In genomic region chr9:76459691-76460635, GRCh38 we compare ENCODE assay signal across 7 cellular contexts. TPM values are rescaled to one million over a fixed set of nuclear protein-coding genes. Genes with fewer than 3 reads are reported as not detected.
DNase-seq lines count a peak whose midpoint lies in the region; ATAC-seq and TF ChIP-seq lines count a peak whose summit lies in the region.

No MANE protein-coding gene starts in this region.

- CTCF ChIA-PET in HEK293T (lab: Yijun Ruan, JAX): interaction anchor here (1.2 kb wide), 1 partner anchor 13 kb away, joined by 5 read pairs; no protein-coding TSS in a partner anchor

- H3K9me3 ChIP-seq in body of pancreas: no peaks in the 10 kb centered on the region
- no peaks in the 10 kb centered on the region for H3K9me3 ChIP-seq in sigmoid colon

- intact Hi-C loops in body of pancreas (cut with DNase I) (no loop called here), sigmoid colon (cut with DNase I) (loop anchor here (5.0 kb wide), 1 partner anchor 692 kb away; no protein-coding TSS in a partner anchor)

- no peaks in the 10 kb centered on the region for H3K27me3 ChIP-seq in body of pancreas
- H3K27me3 ChIP-seq in sigmoid colon: no peaks in the 10 kb centered on the region

- 4 to 5% methylated on average over 32 of the region's 32 CpGs for WGBS in body of pancreas, 2 donors
- 3 to 4% methylated on average over 32 of the region's 32 CpGs for WGBS in sigmoid colon, 2 donors

- peak in 5 of 7 experiments; percentile 15 to 35 (median 16) for TF ChIP-seq CTCF in body of pancreas (IDR thresholded peaks at IDR 0.05)
- TF ChIP-seq CTCF in sigmoid colon (IDR thresholded peaks at IDR 0.05): peak in 1 of 4 experiments; percentile 11

- H3K27ac ChIP-seq in body of pancreas: peak overlapping the region in 3 of 4 donors; percentile 45 to 66 (median 46)
- peak overlapping the region in 3 of 4 donors; percentile 12 to 52 (median 48) for H3K27ac ChIP-seq in sigmoid colon

- DNase-seq in DMS53 treated with DMSO at 0.1 percent for 48 hours (lab: John Stamatoyannopoulos, UW; ENCODE audit: unreplicated experiment) (peak; percentile 41), HEK293T (ENCODE audit: extremely low spot score) (peak; percentile 58), NCI-H69 (lab: John Stamatoyannopoulos, UW) (peak; percentile 86), body of pancreas (peak; percentile 28 to 68 (median 36)), sigmoid colon (no peak)

- ATAC-seq in body of pancreas (peak; percentile 36), GM18498 (IDR thresholded peaks at IDR 0.05; ENCODE audit: unreplicated experiment) (no peak)

- TF ChIP-seq POLR2A in body of pancreas (IDR thresholded peaks at IDR 0.05): no peak
- TF ChIP-seq POLR2A in sigmoid colon (IDR thresholded peaks at IDR 0.05): no peak

- H3K36me3 ChIP-seq in body of pancreas (replicated peaks in 1 of 2; ENCODE audit: insufficient read depth in 1 of 2, low read depth in 2 of 2) (no peaks in the 10 kb centered on the region), sigmoid colon (no peaks in the 10 kb centered on the region)

- H3K4me1 ChIP-seq in body of pancreas (peaks cover 35% of the 10 kb centered on the region), sigmoid colon (peaks cover 0 to 21% (median 12%) of the 10 kb centered on the region in 4 donors)

- H3K4me3 ChIP-seq in body of pancreas: peak overlapping the region; percentile 29 to 62
- peak overlapping the region; percentile 77 for H3K4me3 ChIP-seq in iPS-11a (ENCODE audit: low read depth, low read length)
- H3K4me3 ChIP-seq in sigmoid colon: peak overlapping the region; percentile 41 to 63 (median 57)

- TF ChIP-seq EP300 in sigmoid colon (IDR thresholded peaks at IDR 0.05): no peak

- POLR2A ChIA-PET in HEK293T (lab: Yijun Ruan, JAX): no interaction called here

TF ChIP-seq in HEK293T, 16 proteins besides CTCF, POLR2A, EP300 and RAD21:
- TF ChIP-seq PKNOX1 (IDR thresholded peaks at IDR 0.05): peak; percentile 46
- TF ChIP-seq ARNT (IDR thresholded peaks at IDR 0.05): no peak
- peak; percentile 45 for TF ChIP-seq L3MBTL2 (conservative IDR thresholded peaks at IDR 0.05)
- TF ChIP-seq FOXK2 (IDR thresholded peaks at IDR 0.05): no peak
- no peak for TF ChIP-seq ZNF384 (IDR thresholded peaks at IDR 0.05)

RNA-seq across cellular contexts. Expression of gene GCNT1, which starts 1.0 kb away (rescaled TPM):
- total RNA-seq in body of pancreas (10 to 100 TPM in 1 of 2 donors, 1 to 10 TPM in 1; 7.3 to 34.2 TPM), sigmoid colon (1 to 10 TPM; 2.1 to 10.0 (median 5.6) TPM)
- 1 to 10 TPM; 2.8 to 7.3 (median 6.6) TPM for polyA plus RNA-seq in sigmoid colon
